14 cellular contexts compared by ENCODE assay signal in genomic region chr3:14352002-14352627, GRCh38. TPM values are rescaled to one million over a fixed set of nuclear protein-coding genes. Genes with fewer than 3 reads are reported as not detected.
DNase-seq lines count a peak whose midpoint lies in the region; ATAC-seq and TF ChIP-seq lines count a peak whose summit lies in the region.
"Had no signal": no experiment of that assay in that cellular context is flagged by ENCODE, and none has a peak within 500 bp of the region (broad histone marks: within the 10 kb centered on the region; RNA-seq: fewer than 3 reads in every experiment).

No MANE protein-coding gene starts in this region.

- H3K36me3 ChIP-seq in BLaER1 (no peaks in the 10 kb centered on the region), gastroesophageal sphincter (no peaks in the 10 kb centered on the region), suprapubic skin (no peaks in the 10 kb centered on the region)
- H3K36me3 ChIP-seq: pancreas, WERI-Rb-1 had no signal

- no peaks in the 10 kb centered on the region for H3K27me3 ChIP-seq in BLaER1
- no peaks in the 10 kb centered on the region for H3K27me3 ChIP-seq in gastroesophageal sphincter
- H3K27me3 ChIP-seq in suprapubic skin, result no peaks in the 10 kb centered on the region
- H3K27me3 ChIP-seq: body of pancreas, pancreas had no signal

- H3K27ac ChIP-seq in BLaER1 (no peak overlapping the region), gastroesophageal sphincter (no peak overlapping the region), suprapubic skin (no peak overlapping the region)
- H3K27ac ChIP-seq: body of pancreas, pancreas, WERI-Rb-1 had no signal

- no peaks in the 10 kb centered on the region for H3K9me3 ChIP-seq in BLaER1
- H3K9me3 ChIP-seq in gastroesophageal sphincter, result no peaks in the 10 kb centered on the region
- H3K9me3 ChIP-seq in suprapubic skin, result no peaks in the 10 kb centered on the region
- H3K9me3 ChIP-seq: body of pancreas, pancreas had no signal

- H3K4me1 ChIP-seq in BLaER1, result peaks cover 7% of the 10 kb centered on the region; the same call in 1 of the 2 replicates
- no peaks in the 10 kb centered on the region for H3K4me1 ChIP-seq in gastroesophageal sphincter
- no peaks in the 10 kb centered on the region for H3K4me1 ChIP-seq in suprapubic skin
- H3K4me1 ChIP-seq: body of pancreas, pancreas had no signal

- H3K9ac ChIP-seq in BLaER1, result no peak overlapping the region

- WGBS in gastroesophageal sphincter (ENCODE audit: low coverage in 1 of 2), 2 donors, result 69 to 88% methylated on average over 5 to 9 of the region's 13 CpGs
- 86% methylated on average over 13 of the region's 13 CpGs for WGBS in suprapubic skin

- ATAC-seq in GM19025 (IDR thresholded peaks at IDR 0.05; ENCODE audit: low read depth, unreplicated experiment) (peak; percentile 70), gastroesophageal sphincter (no peak), GM21528 (IDR thresholded peaks at IDR 0.05; ENCODE audit: low FRiP score, unreplicated experiment) (no peak)
- ATAC-seq: body of pancreas, pancreas had no signal

- H3K4me2 ChIP-seq in BLaER1, result peak overlapping the region; percentile 8; the same call in 1 of the 2 replicates

- TF ChIP-seq POLR2A in erythroblast (IDR thresholded peaks at IDR 0.05; ENCODE audit: low read length) (no peak), gastroesophageal sphincter (IDR thresholded peaks at IDR 0.05) (no peak), suprapubic skin (IDR thresholded peaks at IDR 0.05) (no peak)

- TF ChIP-seq CTCF in gastroesophageal sphincter (IDR thresholded peaks at IDR 0.05) (no peak), suprapubic skin (IDR thresholded peaks at IDR 0.05) (no peak)

- no peak overlapping the region for H3K4me3 ChIP-seq in BLaER1
- H3K4me3 ChIP-seq in gastroesophageal sphincter, result no peak overlapping the region
- H3K4me3 ChIP-seq in suprapubic skin, result no peak overlapping the region
- H3K4me3 ChIP-seq: body of pancreas, pancreas had no signal

- no peaks in the 10 kb centered on the region for H4K20me1 ChIP-seq in BLaER1

- TF ChIP-seq EP300 in gastroesophageal sphincter (IDR thresholded peaks at IDR 0.05), result no peak
- TF ChIP-seq EP300 in suprapubic skin (IDR thresholded peaks at IDR 0.05), result no peak

- DNase-seq in NCI-H2171 treated with DMSO at 0.1 percent for 48 hours (lab: John Stamatoyannopoulos, UW), result peak; percentile 90
- peak; percentile 22 to 48 for DNase-seq in erythroblast (lab: John Stamatoyannopoulos, UW)
- no peak for DNase-seq in NCI-H2029 treated with DMSO at 0.1 percent for 48 hours (lab: John Stamatoyannopoulos, UW)
- DNase-seq in suprapubic skin (ENCODE audit: low spot score in 2 of 2), result no peak
- DNase-seq: body of pancreas, GF-D8, HCEC 1CT, NCI-H1105 treated with DMSO at 0.1 percent for 48 hours, pancreas, WERI-Rb-1 had no signal

RNA-seq across cellular contexts. Expression of gene SLC6A6, which starts 50.3 kb away (rescaled TPM):
- total RNA-seq in gastroesophageal sphincter (10 to 100 TPM; 15.4 to 37.6 (median 20.9) TPM), suprapubic skin (100 to 1,000 TPM in 2 of 4 donors, 10 to 100 TPM in 2; 85.4 to 149 (median 102) TPM)

Comparison
In these comparisons a context has a peak if more than half of its experiments do, and no peak if none do; other contexts are left out.
1. DNase-seq: peak in NCI-H2171 treated with DMSO at 0.1 percent for 48 hours (single experiment) and erythroblast (2 of 2); none in NCI-H2029 treated with DMSO at 0.1 percent for 48 hours (single experiment) and suprapubic skin (0 of 2).